In genomic region chr22:37457093-37457893, GRCh38 we compare ENCODE assay signal across 9 cellular contexts. TPM values are rescaled to one million over a fixed set of nuclear protein-coding genes. Genes with fewer than 3 reads are reported as not detected.
DNase-seq lines count a peak whose midpoint lies in the region; ATAC-seq and TF ChIP-seq lines count a peak whose summit lies in the region.
"Had no signal": no experiment of that assay in that cellular context is flagged by ENCODE, and none has a peak within 500 bp of the region (broad histone marks: within the 10 kb centered on the region; RNA-seq: fewer than 3 reads in every experiment).

No MANE protein-coding gene starts in this region.

- H3K4me3 ChIP-seq in trophoblast cell (ENCODE audit: low read depth, low read length) (no peak overlapping the region), upper lobe of right lung (no peak overlapping the region)

- no peak overlapping the region for H3K4ac ChIP-seq in trophoblast cell (ENCODE audit: low read depth, low read length)

- H3K36me3 Mint-ChIP-seq in activated T-helper 2 cell treated with anti-CD3 and anti-CD28 coated beads, Interferon-gamma antibody, Interleukin-2, Interleukin-4, amounts not matched to agents 10 μg/mL and 5 μg/mL and 100 μg/mL, durations not matched to agents 14 hours and 24 hours and 36 hours (ENCODE audit: low read depth): peaks cover 5% of the 10 kb centered on the region

- H2AK5ac ChIP-seq in trophoblast cell (ENCODE audit: low read length): no peak overlapping the region

- H3K27me3 ChIP-seq in trophoblast cell (ENCODE audit: insufficient read depth, low read length) (no peaks in the 10 kb centered on the region), upper lobe of right lung (no peaks in the 10 kb centered on the region)

- no peak overlapping the region for H2BK12ac ChIP-seq in trophoblast cell (ENCODE audit: low read length)

- H3K27ac Mint-ChIP-seq in activated T-helper 2 cell treated with anti-CD3 and anti-CD28 coated beads, Interferon-gamma antibody, Interleukin-2, Interleukin-4, amounts not matched to agents 10 μg/mL and 5 μg/mL and 100 μg/mL, durations not matched to agents 14 hours and 24 hours and 36 hours: no peak overlapping the region
- H3K27ac Mint-ChIP-seq: activated naive CD4-positive, alpha-beta T cell treated with anti-CD3 and anti-CD28 coated beads, Interleukin-2, amount 50 U/mL, for 24 hours had no signal

- no peak overlapping the region for H3K9ac ChIP-seq in trophoblast cell (ENCODE audit: low read length)

- peaks cover 7% of the 10 kb centered on the region for H3K4me1 Mint-ChIP-seq in activated T-helper 2 cell treated with anti-CD3 and anti-CD28 coated beads, Interferon-gamma antibody, Interleukin-2, Interleukin-4, amounts not matched to agents 10 μg/mL and 5 μg/mL and 100 μg/mL, durations not matched to agents 14 hours and 24 hours and 36 hours (ENCODE audit: low read depth)

- H3K4me2 ChIP-seq in trophoblast cell (ENCODE audit: low read length): no peak overlapping the region

- intact Hi-C loops in activated T-helper 2 cell treated with anti-CD3 and anti-CD28 coated beads, Interferon-gamma antibody, Interleukin-2, Interleukin-4, amounts not matched to agents 10 μg/mL and 5 μg/mL and 100 μg/mL, durations not matched to agents 14 hours and 24 hours and 36 hours (cut with micrococcal nuclease): loop anchor here (1.0 to 10.0 kb wide), 2 partner anchors 140 to 192 kb away; no protein-coding TSS in a partner anchor
- intact Hi-C loops in upper lobe of right lung (cut with DNase I): no loop called here

- DNase-seq in Caki2 (ENCODE audit: low read depth): peak; percentile 74
- DNase-seq in RPMI7951 (ENCODE audit: low read depth): peak; percentile 41
- peak; percentile 69 for DNase-seq in activated T-helper 2 cell treated with anti-CD3 and anti-CD28 coated beads, Interferon-gamma antibody, Interleukin-2, Interleukin-4, amounts not matched to agents 10 μg/mL and 5 μg/mL and 100 μg/mL, durations not matched to agents 14 hours and 24 hours and 36 hours (ENCODE audit: low spot score)
- peak; percentile 81 for DNase-seq in germinal center (ENCODE audit: low spot score)
- peak; percentile 48 to 79 for DNase-seq in trophoblast cell
- peak; percentile 87 for DNase-seq in upper lobe of right lung
- DNase-seq in NCI-H2029 (lab: John Stamatoyannopoulos, UW): no peak

- H3K27ac ChIP-seq in trophoblast cell (ENCODE audit: low read depth, low read length): no peak overlapping the region
- H3K27ac ChIP-seq in upper lobe of right lung: no peak overlapping the region

- H4K91ac ChIP-seq in trophoblast cell (ENCODE audit: low read depth, low read length): no peak overlapping the region

- H3K36me3 ChIP-seq in trophoblast cell (ENCODE audit: control insufficient read depth in 1 of 2, insufficient read depth in 2 of 2, low read length in 2 of 2) (no peaks in the 10 kb centered on the region), upper lobe of right lung (no peaks in the 10 kb centered on the region)

- in situ Hi-C loops in Caki2 (cut with HindIII; ENCODE audit: low pct_unique_long_range_greater_than_20kb, low sequenced_read_pairs): no loop called here

- H2BK120ac ChIP-seq in trophoblast cell (ENCODE audit: insufficient read depth, low read length, poor library complexity): no peak overlapping the region

- no peaks in the 10 kb centered on the region for H3K79me2 ChIP-seq in trophoblast cell (ENCODE audit: control insufficient read depth, insufficient read depth, low read length, poor library complexity)

- H3K23ac ChIP-seq in trophoblast cell (ENCODE audit: low read length): no peak overlapping the region

- H3K9me3 Mint-ChIP-seq in activated T-helper 2 cell treated with anti-CD3 and anti-CD28 coated beads, Interferon-gamma antibody, Interleukin-2, Interleukin-4, amounts not matched to agents 10 μg/mL and 5 μg/mL and 100 μg/mL, durations not matched to agents 14 hours and 24 hours and 36 hours: no peaks in the 10 kb centered on the region
- H3K9me3 Mint-ChIP-seq: activated naive CD4-positive, alpha-beta T cell treated with anti-CD3 and anti-CD28 coated beads, Interleukin-2, amount 50 U/mL, for 24 hours had no signal

- no CpG with 5 or more reads among the region's 4 CpGs for WGBS in trophoblast cell (ENCODE audit: extremely low coverage, insufficient coverage, insufficient read length)

- H3K79me1 ChIP-seq in trophoblast cell (ENCODE audit: low read length): no peaks in the 10 kb centered on the region

- peak; percentile 85 for TF ChIP-seq CTCF in upper lobe of right lung (IDR thresholded peaks at IDR 0.05)

- no peak overlapping the region for H3K4me3 Mint-ChIP-seq in activated T-helper 2 cell treated with anti-CD3 and anti-CD28 coated beads, Interferon-gamma antibody, Interleukin-2, Interleukin-4, amounts not matched to agents 10 μg/mL and 5 μg/mL and 100 μg/mL, durations not matched to agents 14 hours and 24 hours and 36 hours (ENCODE audit: low read depth)
- H3K4me3 Mint-ChIP-seq: activated naive CD4-positive, alpha-beta T cell treated with anti-CD3 and anti-CD28 coated beads, Interleukin-2, amount 50 U/mL, for 24 hours had no signal

- H2BK5ac ChIP-seq in trophoblast cell (ENCODE audit: low read depth, low read length, poor library complexity): no peak overlapping the region

- no peak overlapping the region for H2AFZ ChIP-seq in trophoblast cell (ENCODE audit: insufficient read depth, low read length, poor library complexity)

- ATAC-seq in HG03354 (IDR thresholded peaks at IDR 0.05; ENCODE audit: poor library complexity, severe bottlenecking, unreplicated experiment) (peak; percentile 50), upper lobe of right lung (peak; percentile 91)

- no peak overlapping the region for H4K12ac ChIP-seq in trophoblast cell (ENCODE audit: low read depth, low read length)

- H3K14ac ChIP-seq in trophoblast cell (ENCODE audit: low read length): no peak overlapping the region

- H4K8ac ChIP-seq in trophoblast cell (ENCODE audit: low read depth, low read length): no peak overlapping the region

- H3K18ac ChIP-seq in trophoblast cell (ENCODE audit: low read length): no peak overlapping the region

- H3K9me3 ChIP-seq in trophoblast cell (ENCODE audit: insufficient read depth, low read depth, low read length) (no peaks in the 10 kb centered on the region), upper lobe of right lung (no peaks in the 10 kb centered on the region)

- no peaks in the 10 kb centered on the region for H3K27me3 Mint-ChIP-seq in activated T-helper 2 cell treated with anti-CD3 and anti-CD28 coated beads, Interferon-gamma antibody, Interleukin-2, Interleukin-4, amounts not matched to agents 10 μg/mL and 5 μg/mL and 100 μg/mL, durations not matched to agents 14 hours and 24 hours and 36 hours (ENCODE audit: low read depth)
- H3K27me3 Mint-ChIP-seq: activated naive CD4-positive, alpha-beta T cell treated with anti-CD3 and anti-CD28 coated beads, Interleukin-2, amount 50 U/mL, for 24 hours had no signal

- H3K4me1 ChIP-seq in trophoblast cell (ENCODE audit: control insufficient read depth in 1 of 2, insufficient read depth in 2 of 2, low read length in 2 of 2) (no peaks in the 10 kb centered on the region), upper lobe of right lung (peaks cover 5% of the 10 kb centered on the region)

RNA-seq across cellular contexts. Expression of gene MFNG, which starts 28.9 kb away (rescaled TPM):
- total RNA-seq in Caki2 (2014; rRNA removed; shearing (Covaris generic); ENCODE audit: low replicate concordance): 0.46 and 0.54 TPM in 2 replicates
- not detected in 2 replicates for total RNA-seq in RPMI7951 (2014; rRNA removed; shearing (Covaris generic))
- total RNA-seq in activated T-helper 2 cell treated with anti-CD3 and anti-CD28 coated beads, Interferon-gamma antibody, Interleukin-2, Interleukin-4, amounts not matched to agents 10 μg/mL and 5 μg/mL and 100 μg/mL, durations not matched to agents 14 hours and 24 hours and 36 hours: 166 and 168 TPM in 2 replicates
- polyA plus RNA-seq in trophoblast cell (2013): 0.08 and 0.36 TPM in 2 replicates
- total RNA-seq in upper lobe of right lung: 53.5 TPM

RNA-seq across cellular contexts. Expression of gene ELFN2, which starts 30.0 kb away (rescaled TPM):
- total RNA-seq in Caki2 (2014; rRNA removed; shearing (Covaris generic); ENCODE audit: low replicate concordance): 10.2 and 12.9 TPM in 2 replicates
- total RNA-seq in RPMI7951 (2014; rRNA removed; shearing (Covaris generic)): under 0.01 TPM in 1 of 2 replicates, not detected in the other
- total RNA-seq in activated T-helper 2 cell treated with anti-CD3 and anti-CD28 coated beads, Interferon-gamma antibody, Interleukin-2, Interleukin-4, amounts not matched to agents 10 μg/mL and 5 μg/mL and 100 μg/mL, durations not matched to agents 14 hours and 24 hours and 36 hours: 0.11 TPM in 2 replicates
- 0.49 and 0.51 TPM in 2 replicates for polyA plus RNA-seq in trophoblast cell (2013)
- 0.72 TPM for total RNA-seq in upper lobe of right lung

Comparison
In these comparisons a context has a peak if more than half of its experiments do, and no peak if none do; other contexts are left out.
1. RNA of gene MFNG, which starts 28.9 kb away (total RNA-seq): 166 to 168 TPM in activated T-helper 2 cell treated with anti-CD3 and anti-CD28 coated beads, Interferon-gamma antibody, Interleukin-2, Interleukin-4, amounts not matched to agents 10 μg/mL and 5 μg/mL and 100 μg/mL, durations not matched to agents 14 hours and 24 hours and 36 hours and 53.5 TPM in upper lobe of right lung (single experiment); 0.46 to 0.54 TPM in Caki2 and not detected in RPMI7951; every median in the first group is over 10 times any median in the second.